Comparison of ENCODE assay signal across 1 cellular context in genomic region chr6:43703512-43704429, GRCh38.
TF ChIP-seq lines count a peak whose summit lies in the region.

No MANE protein-coding gene starts in this region.

TF ChIP-seq in GM12878, 131 proteins besides CTCF, POLR2A, EP300 and RAD21:
- TF ChIP-seq CEBPB (IDR thresholded peaks at IDR 0.05; ENCODE audit: borderline replicate concordance in 1 of 2, low read depth in 2 of 2, low read length in 2 of 2) (no peak), CREM (IDR thresholded peaks at IDR 0.05; ENCODE audit: low read depth) (no peak), SKIL (IDR thresholded peaks at IDR 0.05; ENCODE audit: low read depth, poor library complexity, severe bottlenecking) (no peak), ZSCAN29 (IDR thresholded peaks at IDR 0.05) (no peak), MLLT1 (IDR thresholded peaks at IDR 0.05) (no peak), HCFC1 (IDR thresholded peaks at IDR 0.05; ENCODE audit: low read length) (no peak), MEF2B (IDR thresholded peaks at IDR 0.05; ENCODE audit: partially characterized antibody, poor library complexity, severe bottlenecking) (no peak), CHD4 (IDR thresholded peaks at IDR 0.05) (no peak), SUZ12 (IDR thresholded peaks at IDR 0.05; ENCODE audit: unreplicated experiment) (no peak), FOS (IDR thresholded peaks at IDR 0.05; ENCODE audit: borderline replicate concordance, extremely low read depth, insufficient read length) (no peak), ZBED1 (IDR thresholded peaks at IDR 0.05; ENCODE audit: borderline replicate concordance) (no peak), MXI1 (IDR thresholded peaks at IDR 0.05; ENCODE audit: low read depth, low read length) (no peak)
- TF ChIP-seq, protein P1, sequence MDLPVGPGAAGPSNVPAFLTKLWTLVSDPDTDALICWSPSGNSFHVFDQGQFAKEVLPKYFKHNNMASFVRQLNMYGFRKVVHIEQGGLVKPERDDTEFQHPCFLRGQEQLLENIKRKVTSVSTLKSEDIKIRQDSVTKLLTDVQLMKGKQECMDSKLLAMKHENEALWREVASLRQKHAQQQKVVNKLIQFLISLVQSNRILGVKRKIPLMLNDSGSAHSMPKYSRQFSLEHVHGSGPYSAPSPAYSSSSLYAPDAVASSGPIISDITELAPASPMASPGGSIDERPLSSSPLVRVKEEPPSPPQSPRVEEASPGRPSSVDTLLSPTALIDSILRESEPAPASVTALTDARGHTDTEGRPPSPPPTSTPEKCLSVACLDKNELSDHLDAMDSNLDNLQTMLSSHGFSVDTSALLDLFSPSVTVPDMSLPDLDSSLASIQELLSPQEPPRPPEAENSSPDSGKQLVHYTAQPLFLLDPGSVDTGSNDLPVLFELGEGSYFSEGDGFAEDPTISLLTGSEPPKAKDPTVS (IDR thresholded peaks at IDR 0.05; ENCODE audit: low read depth, low read length): no peak
- TF ChIP-seq, protein P2, sequence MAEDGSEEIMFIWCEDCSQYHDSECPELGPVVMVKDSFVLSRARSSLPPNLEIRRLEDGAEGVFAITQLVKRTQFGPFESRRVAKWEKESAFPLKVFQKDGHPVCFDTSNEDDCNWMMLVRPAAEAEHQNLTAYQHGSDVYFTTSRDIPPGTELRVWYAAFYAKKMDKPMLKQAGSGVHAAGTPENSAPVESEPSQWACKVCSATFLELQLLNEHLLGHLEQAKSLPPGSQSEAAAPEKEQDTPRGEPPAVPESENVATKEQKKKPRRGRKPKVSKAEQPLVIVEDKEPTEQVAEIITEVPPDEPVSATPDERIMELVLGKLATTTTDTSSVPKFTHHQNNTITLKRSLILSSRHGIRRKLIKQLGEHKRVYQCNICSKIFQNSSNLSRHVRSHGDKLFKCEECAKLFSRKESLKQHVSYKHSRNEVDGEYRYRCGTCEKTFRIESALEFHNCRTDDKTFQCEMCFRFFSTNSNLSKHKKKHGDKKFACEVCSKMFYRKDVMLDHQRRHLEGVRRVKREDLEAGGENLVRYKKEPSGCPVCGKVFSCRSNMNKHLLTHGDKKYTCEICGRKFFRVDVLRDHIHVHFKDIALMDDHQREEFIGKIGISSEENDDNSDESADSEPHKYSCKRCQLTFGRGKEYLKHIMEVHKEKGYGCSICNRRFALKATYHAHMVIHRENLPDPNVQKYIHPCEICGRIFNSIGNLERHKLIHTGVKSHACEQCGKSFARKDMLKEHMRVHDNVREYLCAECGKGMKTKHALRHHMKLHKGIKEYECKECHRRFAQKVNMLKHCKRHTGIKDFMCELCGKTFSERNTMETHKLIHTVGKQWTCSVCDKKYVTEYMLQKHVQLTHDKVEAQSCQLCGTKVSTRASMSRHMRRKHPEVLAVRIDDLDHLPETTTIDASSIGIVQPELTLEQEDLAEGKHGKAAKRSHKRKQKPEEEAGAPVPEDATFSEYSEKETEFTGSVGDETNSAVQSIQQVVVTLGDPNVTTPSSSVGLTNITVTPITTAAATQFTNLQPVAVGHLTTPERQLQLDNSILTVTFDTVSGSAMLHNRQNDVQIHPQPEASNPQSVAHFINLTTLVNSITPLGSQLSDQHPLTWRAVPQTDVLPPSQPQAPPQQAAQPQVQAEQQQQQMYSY (CRISPR knock-in tag; IDR thresholded peaks at IDR 0.05): no peak
- TF ChIP-seq, protein P3, sequence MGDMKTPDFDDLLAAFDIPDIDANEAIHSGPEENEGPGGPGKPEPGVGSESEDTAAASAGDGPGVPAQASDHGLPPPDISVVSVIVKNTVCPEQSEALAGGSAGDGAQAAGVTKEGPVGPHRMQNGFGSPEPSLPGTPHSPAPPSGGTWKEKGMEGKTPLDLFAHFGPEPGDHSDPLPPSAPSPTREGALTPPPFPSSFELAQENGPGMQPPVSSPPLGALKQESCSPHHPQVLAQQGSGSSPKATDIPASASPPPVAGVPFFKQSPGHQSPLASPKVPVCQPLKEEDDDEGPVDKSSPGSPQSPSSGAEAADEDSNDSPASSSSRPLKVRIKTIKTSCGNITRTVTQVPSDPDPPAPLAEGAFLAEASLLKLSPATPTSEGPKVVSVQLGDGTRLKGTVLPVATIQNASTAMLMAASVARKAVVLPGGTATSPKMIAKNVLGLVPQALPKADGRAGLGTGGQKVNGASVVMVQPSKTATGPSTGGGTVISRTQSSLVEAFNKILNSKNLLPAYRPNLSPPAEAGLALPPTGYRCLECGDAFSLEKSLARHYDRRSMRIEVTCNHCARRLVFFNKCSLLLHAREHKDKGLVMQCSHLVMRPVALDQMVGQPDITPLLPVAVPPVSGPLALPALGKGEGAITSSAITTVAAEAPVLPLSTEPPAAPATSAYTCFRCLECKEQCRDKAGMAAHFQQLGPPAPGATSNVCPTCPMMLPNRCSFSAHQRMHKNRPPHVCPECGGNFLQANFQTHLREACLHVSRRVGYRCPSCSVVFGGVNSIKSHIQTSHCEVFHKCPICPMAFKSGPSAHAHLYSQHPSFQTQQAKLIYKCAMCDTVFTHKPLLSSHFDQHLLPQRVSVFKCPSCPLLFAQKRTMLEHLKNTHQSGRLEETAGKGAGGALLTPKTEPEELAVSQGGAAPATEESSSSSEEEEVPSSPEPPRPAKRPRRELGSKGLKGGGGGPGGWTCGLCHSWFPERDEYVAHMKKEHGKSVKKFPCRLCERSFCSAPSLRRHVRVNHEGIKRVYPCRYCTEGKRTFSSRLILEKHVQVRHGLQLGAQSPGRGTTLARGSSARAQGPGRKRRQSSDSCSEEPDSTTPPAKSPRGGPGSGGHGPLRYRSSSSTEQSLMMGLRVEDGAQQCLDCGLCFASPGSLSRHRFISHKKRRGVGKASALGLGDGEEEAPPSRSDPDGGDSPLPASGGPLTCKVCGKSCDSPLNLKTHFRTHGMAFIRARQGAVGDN (IDR thresholded peaks at IDR 0.05): no peak
TF ChIP-seq in GM12878: peak in this region for 0.
